ENCODE assay signal across 1 cellular context in genomic region chr17:81252336-81253329, GRCh38.
TF ChIP-seq lines count a peak whose summit lies in the region.

No MANE protein-coding gene starts in this region.

TF ChIP-seq in endothelial cell of umbilical vein, 7 proteins besides CTCF, POLR2A, EP300 and RAD21:
- TF ChIP-seq JUN (IDR thresholded peaks at IDR 0.05; ENCODE audit: borderline replicate concordance, insufficient read depth, insufficient read length, low read depth) (no peak), POLR2AphosphoS5 (IDR thresholded peaks at IDR 0.05; ENCODE audit: insufficient read depth, low read depth, low read length) (no peak), FOS (IDR thresholded peaks at IDR 0.05; ENCODE audit: borderline replicate concordance, insufficient read depth, low read length) (no peak), GATA2 (IDR thresholded peaks at IDR 0.05; ENCODE audit: insufficient read depth, insufficient read length, low read depth, low read length) (no peak), EZH2 (IDR thresholded peaks at IDR 0.05; ENCODE audit: borderline replicate concordance, low read depth, low read length, severe bottlenecking) (no peak), MYC (IDR thresholded peaks at IDR 0.05; ENCODE audit: low read depth, low read length) (no peak), MAX (IDR thresholded peaks at IDR 0.05; ENCODE audit: insufficient read depth, insufficient read length) (no peak)
